27 cellular contexts compared by ENCODE assay signal in the genomic region with DNA sequence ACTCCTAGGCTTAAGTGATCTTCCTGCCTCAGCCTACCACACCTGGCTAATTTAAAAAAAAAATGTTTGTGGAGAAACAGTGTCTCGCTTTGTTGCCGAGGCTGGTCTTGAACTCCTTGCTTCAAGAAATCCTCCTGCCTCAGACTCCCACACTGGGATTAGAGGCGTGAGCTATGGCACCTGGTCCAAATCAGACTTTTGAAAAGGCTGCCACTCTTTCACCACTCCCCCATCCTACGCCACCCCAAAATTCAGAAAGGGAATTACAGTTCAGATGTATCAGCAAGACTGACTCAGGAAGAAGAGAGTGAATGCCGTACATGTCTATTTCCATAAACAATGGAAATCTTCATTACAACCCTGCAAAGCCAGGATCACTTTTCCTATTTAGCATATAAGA. TPM values are rescaled to one million over a fixed set of nuclear protein-coding genes. Genes with fewer than 3 reads are reported as not detected.
"Had no signal": no experiment of that assay in that cellular context is flagged by ENCODE, and none has a peak within 500 bp of the region (broad histone marks: within the 10 kb centered on the region; RNA-seq: fewer than 3 reads in every experiment).

No MANE protein-coding gene starts in this region.

- H3K27ac Mint-ChIP-seq: activated CD4-positive, alpha-beta memory T cell treated with anti-CD3 and anti-CD28 coated beads, Interleukin-2, amount 10 ng/mL, durations not matched to agents 7 days and 5 days; activated CD4-positive, alpha-beta T cell treated with anti-CD3 and anti-CD28 coated beads, Interleukin-2, amount 10 ng/mL, durations not matched to agents 7 days and 5 days; activated naive CD8-positive, alpha-beta T cell; activated T-cell treated with anti-CD3 and anti-CD28 coated beads, Interleukin-2, amount 50 U/mL, for 24 hours; activated T-cell treated with anti-CD3 and anti-CD28 coated beads, Interleukin-2, amount 50 U/mL, for 72 hours had no signal

- H3K4me3 Mint-ChIP-seq: activated CD4-positive, alpha-beta memory T cell treated with anti-CD3 and anti-CD28 coated beads, Interleukin-2, amount 10 ng/mL, durations not matched to agents 7 days and 5 days; activated CD4-positive, alpha-beta T cell treated with anti-CD3 and anti-CD28 coated beads, Interleukin-2, amount 10 ng/mL, durations not matched to agents 7 days and 5 days; activated naive CD8-positive, alpha-beta T cell; activated T-cell treated with anti-CD3 and anti-CD28 coated beads, Interleukin-2, amount 50 U/mL, for 24 hours; activated T-cell treated with anti-CD3 and anti-CD28 coated beads, Interleukin-2, amount 50 U/mL, for 72 hours had no signal

- FAIRE-seq: astrocyte had no signal

- H3K4me1 ChIP-seq: foreskin keratinocyte, gastrocnemius medialis had no signal

- H3K4me3 ChIP-seq: cardiac muscle cell, colonic mucosa, esophagus muscularis mucosa, gastrocnemius medialis had no signal

- H3K9me3 ChIP-seq: colonic mucosa, esophagus muscularis mucosa, gastrocnemius medialis had no signal

- H3K9me3 Mint-ChIP-seq: activated CD4-positive, alpha-beta memory T cell treated with anti-CD3 and anti-CD28 coated beads, Interleukin-2, amount 10 ng/mL, durations not matched to agents 7 days and 5 days; activated CD4-positive, alpha-beta T cell treated with anti-CD3 and anti-CD28 coated beads, Interleukin-2, amount 10 ng/mL, durations not matched to agents 7 days and 5 days; activated T-cell treated with anti-CD3 and anti-CD28 coated beads, Interleukin-2, amount 50 U/mL, for 24 hours had no signal

- DNase-seq: activated CD4-positive, alpha-beta memory T cell treated with anti-CD3 and anti-CD28 coated beads, Interleukin-2, amount 10 ng/mL, durations not matched to agents 7 days and 5 days; activated CD4-positive, alpha-beta T cell treated with anti-CD3 and anti-CD28 coated beads for 1 hour; activated CD4-positive, alpha-beta T cell treated with anti-CD3 and anti-CD28 coated beads for 4 hours; activated CD4-positive, alpha-beta T cell treated with anti-CD3 and anti-CD28 coated beads, Interleukin-2, amount 10 ng/mL, durations not matched to agents 7 days and 5 days; activated CD4-positive, alpha-beta T cell treated with anti-CD3 and anti-CD28 coated beads, Interleukin-2, amount 50 U/mL, for 4 hours; activated CD8-positive, alpha-beta memory T cell treated with anti-CD3 and anti-CD28 coated beads, Interleukin-2, amount 50 U/mL, for 48 hours; activated gamma-delta T cell; activated naive CD4-positive, alpha-beta T cell treated with anti-CD3 and anti-CD28 coated beads, Interleukin-2, amount 50 U/mL, for 16 hours; activated naive CD4-positive, alpha-beta T cell treated with Interleukin-2 at 50 U/mL for 16 hours; activated T-cell treated with anti-CD3 and anti-CD28 coated beads for 4 hours; activated T-cell treated with anti-CD3 and anti-CD28 coated beads, Interleukin-2, amount 50 U/mL, for 24 hours; activated T-cell treated with anti-CD3 and anti-CD28 coated beads, Interleukin-2, amount 50 U/mL, for 72 hours; amniotic stem cell; anterior cingulate cortex; central memory CD4-positive, alpha-beta T cell; cerebellar nuclear complex; colonic mucosa; effector CD8-positive, alpha-beta T cell; erythroblast; foreskin keratinocyte; gastrocnemius medialis; T-helper 2 cell had no signal

- ATAC-seq: activated T-cell treated with anti-CD3 and anti-CD28 coated beads, Interleukin-2, amount 50 U/mL, for 72 hours; foreskin keratinocyte; gastrocnemius medialis had no signal

- H3K27ac ChIP-seq: cardiac muscle cell, colonic mucosa, esophagus muscularis mucosa, foreskin keratinocyte, gastrocnemius medialis had no signal

- H3K36me3 ChIP-seq: cardiac muscle cell, colonic mucosa, esophagus muscularis mucosa, gastrocnemius medialis had no signal

RNA-seq across cellular contexts. Expression of gene FBLL1, which starts 2.9 kb away (rescaled TPM):
- total RNA-seq: activated CD4-positive, alpha-beta T cell treated with anti-CD3 and anti-CD28 coated beads, Interleukin-2, amount 10 ng/mL, durations not matched to agents 7 days and 5 days; foreskin keratinocyte; gastrocnemius medialis; T-helper 1 cell treated with Interleukin-12 subunit alpha and Interleukin-12 subunit beta and Interleukin-4 antibody, amounts not matched to agents 30 ng/mL and 1 ng/mL, for 36 hours had no signal
- polyA plus RNA-seq: cardiac muscle cell, foreskin keratinocyte had no signal
